ENCODE assay signal across 8 cellular contexts in the genomic region with DNA sequence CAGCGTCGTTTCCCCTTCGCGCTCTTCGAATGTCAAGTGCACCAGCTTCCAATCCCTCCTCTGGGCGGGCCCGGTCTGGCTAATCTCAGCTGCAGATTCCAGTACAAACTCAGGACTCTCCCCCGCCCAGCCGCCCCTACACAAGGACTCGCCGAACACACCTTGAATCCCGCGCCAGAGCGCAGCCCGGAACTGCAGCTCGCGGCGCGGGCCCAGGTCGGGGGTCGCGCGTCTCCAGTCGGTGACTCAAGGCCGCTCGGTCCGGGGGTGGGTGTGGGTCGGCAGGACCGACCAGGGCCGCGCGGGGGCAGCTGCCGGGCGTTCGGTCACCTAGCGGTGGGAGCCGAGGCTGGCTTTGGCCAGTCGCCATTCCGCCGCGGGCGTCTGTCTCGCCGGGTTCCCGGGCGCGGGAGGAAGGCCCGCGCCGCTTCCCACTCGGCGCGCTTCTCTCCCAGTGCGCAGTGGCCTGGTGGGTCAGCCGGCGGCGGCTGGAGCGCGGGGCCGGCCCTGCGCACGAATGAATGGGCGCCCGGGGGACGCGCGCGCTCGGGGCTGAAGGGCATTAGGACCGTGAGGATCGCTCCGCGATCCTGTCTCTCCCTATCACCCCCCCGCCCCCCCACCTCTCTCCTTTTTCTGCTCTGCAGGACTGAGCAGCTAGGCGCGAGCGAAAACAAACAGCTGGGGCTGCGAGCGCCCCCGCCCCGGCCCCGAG. TPM values are rescaled to one million over a fixed set of nuclear protein-coding genes. Genes with fewer than 3 reads are reported as not detected.
DNase-seq lines count a peak whose midpoint lies in the region; ATAC-seq, FAIRE-seq and TF ChIP-seq lines count a peak whose summit lies in the region.

A gene (plus strand): TSS at position 628 of the 715 bp plus-strand sequence. CDS start 133 bp downstream, outside the sequence.

- H3F3A ChIP-seq in SK-N-SH (replicated peaks; ENCODE audit: insufficient read depth) (peaks cover 12% of the 10 kb centered on the region), neural cell (ENCODE audit: insufficient read depth, low read length, poor library complexity, severe bottlenecking) (peaks cover 4% of the 10 kb centered on the region)

- H3K9me2 ChIP-seq in SK-N-SH (no peaks in the 10 kb centered on the region), neural cell (ENCODE audit: insufficient read depth, low read length) (no peaks in the 10 kb centered on the region)

- no peak for DNase-seq in AG04449 (ENCODE audit: low read depth, low spot score)
- peak; percentile 44 for DNase-seq in GM12891 (ENCODE audit: insufficient read length, low spot score)
- peak; percentile 92 for DNase-seq in SK-N-SH
- DNase-seq in fibroblast of mammary gland (ENCODE audit: low read depth), result no peak
- no peak for DNase-seq in hippocampal formation (lab: John Stamatoyannopoulos, UW)
- DNase-seq in GDM1 (lab: John Stamatoyannopoulos, UW), result no peak

- TF ChIP-seq EP300 in SK-N-SH (IDR thresholded peaks at IDR 0.05; ENCODE audit: borderline replicate concordance in 1 of 2, low read depth in 1 of 2, low read length in 1 of 2), result no peak
- no peak for TF ChIP-seq EP300 in neural cell (conservative IDR thresholded peaks at IDR 0.05; ENCODE audit: poor library complexity, severe bottlenecking)

- no peak for ATAC-seq in GM19455 (IDR thresholded peaks at IDR 0.05; ENCODE audit: unreplicated experiment)

- H3K4me1 ChIP-seq in SK-N-SH (ENCODE audit: control insufficient read depth in 1 of 2, insufficient read depth in 2 of 2, low read depth in 1 of 2, low read length in 1 of 2), result peaks cover 13 to 33% of the 10 kb centered on the region in 2 experiments; a peak in 2 of 4 replicates

- no peak for TF ChIP-seq POLR2A in GM12891 (IDR thresholded peaks at IDR 0.05; ENCODE audit: low read depth, low read length)

- CTCF ChIA-PET in AG04449 (lab: Yijun Ruan, JAX) (interaction anchor here (0.8 to 2.1 kb wide), 3 partner anchors 11 to 18 kb away, joined by 3 to 12 read pairs (median 5); no protein-coding TSS in a partner anchor), SK-N-SH (lab: Yijun Ruan, JAX) (interaction anchor here (0.7 to 5.2 kb wide), 20 partner anchors 12 to 203 kb away, joined by 3 to 44 read pairs (median 4); no protein-coding TSS in a partner anchor)

- H3K27me3 ChIP-seq in SK-N-SH (ENCODE audit: insufficient read depth), result no peaks in the 10 kb centered on the region
- H3K27me3 ChIP-seq in neural cell (ENCODE audit: insufficient read depth, low read depth, low read length), result no peaks in the 10 kb centered on the region

- TF ChIP-seq RAD21 in SK-N-SH (IDR thresholded peaks at IDR 0.05; ENCODE audit: low read length) (peak; percentile 14; the same call in 1 of the 2 replicates), neural cell (conservative IDR thresholded peaks at IDR 0.05) (peak; percentile 30)

- no peaks in the 10 kb centered on the region for H3K79me2 ChIP-seq in SK-N-SH (ENCODE audit: insufficient read depth)
- H3K79me2 ChIP-seq in neural cell (replicated peaks; ENCODE audit: insufficient read depth, low read length), result peaks cover 7% of the 10 kb centered on the region

- H2AFZ ChIP-seq in SK-N-SH (ENCODE audit: low read depth) (peak within 1 kb of the TSS; percentile 87), neural cell (ENCODE audit: low read depth, low read length) (peak within 1 kb of the TSS; percentile 60)

- 14% methylated on average over 32 of the region's 82 CpGs for WGBS in SK-N-SH (ENCODE audit: low lambda C conversion rate)

- peak; percentile 35 for TF ChIP-seq CTCF in AG04449 (IDR thresholded peaks at IDR 0.05; ENCODE audit: insufficient read depth, low read length, missing control alignments)
- peak; percentile 50 for TF ChIP-seq CTCF in SK-N-SH (IDR thresholded peaks at IDR 0.05)
- TF ChIP-seq CTCF in fibroblast of mammary gland (conservative IDR thresholded peaks at IDR 0.05; ENCODE audit: control insufficient read depth, insufficient read depth, low read depth, low read length), result no peak
- TF ChIP-seq CTCF in neural cell (IDR thresholded peaks at IDR 0.05; ENCODE audit: poor library complexity, severe bottlenecking), result peak; percentile 61

- H3K4me2 ChIP-seq in SK-N-SH, result peak within 1 kb of the TSS; percentile 96
- peak within 1 kb of the TSS; percentile 65 for H3K4me2 ChIP-seq in neural cell (ENCODE audit: low read length)

- H3K27ac ChIP-seq in SK-N-SH (ENCODE audit: low read depth in 2 of 2, low read length in 1 of 2), result no peak within 1 kb of the TSS
- peak within 1 kb of the TSS; percentile 72 for H3K27ac ChIP-seq in neural cell (ENCODE audit: low read length)

- H3K4me3 ChIP-seq in AG04449 (ENCODE audit: low read depth, low read length), result peak within 1 kb of the TSS; percentile 63
- H3K4me3 ChIP-seq in SK-N-SH (ENCODE audit: low read depth in 2 of 2, low read length in 1 of 2), result peak within 1 kb of the TSS; percentile 68 to 71
- H3K4me3 ChIP-seq in fibroblast of mammary gland (ENCODE audit: control insufficient read depth, low read depth, low read length), result peak within 1 kb of the TSS; percentile 40
- H3K4me3 ChIP-seq in neural cell (ENCODE audit: low read length), result peak within 1 kb of the TSS; percentile 92

- H3K9me3 ChIP-seq in SK-N-SH (no peaks in the 10 kb centered on the region), neural cell (ENCODE audit: low read length) (no peaks in the 10 kb centered on the region)

- H3K9ac ChIP-seq in SK-N-SH, result peak within 1 kb of the TSS; percentile 30; the same call in 1 of the 2 replicates
- H3K9ac ChIP-seq in neural cell (ENCODE audit: low read length), result peak within 1 kb of the TSS; percentile 78

- POLR2A ChIA-PET in AG04449 (lab: Yijun Ruan, JAX) (no interaction called here), SK-N-SH (lab: Yijun Ruan, JAX) (interaction anchor here (0.6 kb wide), 1 partner anchor 133 kb away, joined by 4 read pairs; no protein-coding TSS in a partner anchor)

- H3K36me3 ChIP-seq in SK-N-SH (replicated peaks in 1 of 2; ENCODE audit: control insufficient read depth in 1 of 2, insufficient read depth in 2 of 2, low read length in 1 of 2), result no peaks in the 10 kb centered on the region
- no peaks in the 10 kb centered on the region for H3K36me3 ChIP-seq in neural cell (ENCODE audit: insufficient read depth, low read length)

- FAIRE-seq in GM12891 (lab: Jason Lieb, UNC), result no peak

- 0 out of 2 replicates have a peak, but pooled peaks cover 4% of the 10 kb centered on the region for H4K20me1 ChIP-seq in SK-N-SH (ENCODE audit: insufficient read depth)
- H4K20me1 ChIP-seq in neural cell (ENCODE audit: insufficient read depth), result no peaks in the 10 kb centered on the region

TF ChIP-seq in GM12891, 5 proteins besides CTCF, POLR2A, EP300 and RAD21:
- TF ChIP-seq POLR2AphosphoS5 (IDR thresholded peaks at IDR 0.05; ENCODE audit: low read depth, low read length) (no peak), SPI1 (IDR thresholded peaks at IDR 0.05; ENCODE audit: low read depth, low read length) (no peak), TAF1 (IDR thresholded peaks at IDR 0.05; ENCODE audit: low read depth, low read length) (no peak), POU2F2 (IDR thresholded peaks at IDR 0.05; ENCODE audit: low read depth, low read length) (no peak), PAX5 (IDR thresholded peaks at IDR 0.05; ENCODE audit: insufficient read depth, low read length, severe bottlenecking) (no peak)

TF ChIP-seq in SK-N-SH, 30 proteins besides CTCF, POLR2A, EP300 and RAD21:
- no peak for TF ChIP-seq TEAD4 (IDR thresholded peaks at IDR 0.05; ENCODE audit: borderline replicate concordance, insufficient read depth)
- no peak for TF ChIP-seq RXRA (IDR thresholded peaks at IDR 0.05; ENCODE audit: borderline replicate concordance, low read depth)
- no peak for TF ChIP-seq FOXM1 (IDR thresholded peaks at IDR 0.05; ENCODE audit: low read depth)
- no peak for TF ChIP-seq GABPA (IDR thresholded peaks at IDR 0.05; ENCODE audit: low read depth)
- TF ChIP-seq RCOR1 (IDR thresholded peaks at IDR 0.05; ENCODE audit: low read length), result no peak
TF ChIP-seq in SK-N-SH: peak in this region for 0.

TF ChIP-seq in neural cell, 6 proteins besides CTCF, POLR2A, EP300 and RAD21:
- TF ChIP-seq TAF1 (IDR thresholded peaks at IDR 0.05; ENCODE audit: low read depth) (peak; percentile 23), MXI1 (conservative IDR thresholded peaks at IDR 0.05; ENCODE audit: poor library complexity, severe bottlenecking) (peak; percentile 61), POLR2AphosphoS5 (IDR thresholded peaks at IDR 0.05) (peak; percentile 4), EZH2 (IDR thresholded peaks at IDR 0.05; ENCODE audit: borderline replicate concordance, insufficient read depth, low read length, poor library complexity, severe bottlenecking) (no peak), SMC3 (conservative IDR thresholded peaks at IDR 0.05; ENCODE audit: poor library complexity) (peak; percentile 40)
- TF ChIP-seq, protein P1, sequence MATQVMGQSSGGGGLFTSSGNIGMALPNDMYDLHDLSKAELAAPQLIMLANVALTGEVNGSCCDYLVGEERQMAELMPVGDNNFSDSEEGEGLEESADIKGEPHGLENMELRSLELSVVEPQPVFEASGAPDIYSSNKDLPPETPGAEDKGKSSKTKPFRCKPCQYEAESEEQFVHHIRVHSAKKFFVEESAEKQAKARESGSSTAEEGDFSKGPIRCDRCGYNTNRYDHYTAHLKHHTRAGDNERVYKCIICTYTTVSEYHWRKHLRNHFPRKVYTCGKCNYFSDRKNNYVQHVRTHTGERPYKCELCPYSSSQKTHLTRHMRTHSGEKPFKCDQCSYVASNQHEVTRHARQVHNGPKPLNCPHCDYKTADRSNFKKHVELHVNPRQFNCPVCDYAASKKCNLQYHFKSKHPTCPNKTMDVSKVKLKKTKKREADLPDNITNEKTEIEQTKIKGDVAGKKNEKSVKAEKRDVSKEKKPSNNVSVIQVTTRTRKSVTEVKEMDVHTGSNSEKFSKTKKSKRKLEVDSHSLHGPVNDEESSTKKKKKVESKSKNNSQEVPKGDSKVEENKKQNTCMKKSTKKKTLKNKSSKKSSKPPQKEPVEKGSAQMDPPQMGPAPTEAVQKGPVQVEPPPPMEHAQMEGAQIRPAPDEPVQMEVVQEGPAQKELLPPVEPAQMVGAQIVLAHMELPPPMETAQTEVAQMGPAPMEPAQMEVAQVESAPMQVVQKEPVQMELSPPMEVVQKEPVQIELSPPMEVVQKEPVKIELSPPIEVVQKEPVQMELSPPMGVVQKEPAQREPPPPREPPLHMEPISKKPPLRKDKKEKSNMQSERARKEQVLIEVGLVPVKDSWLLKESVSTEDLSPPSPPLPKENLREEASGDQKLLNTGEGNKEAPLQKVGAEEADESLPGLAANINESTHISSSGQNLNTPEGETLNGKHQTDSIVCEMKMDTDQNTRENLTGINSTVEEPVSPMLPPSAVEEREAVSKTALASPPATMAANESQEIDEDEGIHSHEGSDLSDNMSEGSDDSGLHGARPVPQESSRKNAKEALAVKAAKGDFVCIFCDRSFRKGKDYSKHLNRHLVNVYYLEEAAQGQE (IDR thresholded peaks at IDR 0.05; ENCODE audit: borderline replicate concordance), result peak; percentile 41

RNA-seq across cellular contexts. Expression of the gene that starts here (rescaled TPM):
- 0.14 TPM for polyA plus RNA-seq in GM12891 (2012; ENCODE audit: low read depth, missing spikeins)
- polyA plus RNA-seq in SK-N-SH (2012; rRNA removed), result 12.7 and 17.0 TPM in 2 replicates
- polyA plus RNA-seq in SK-N-SH (2012; cell fraction: cytosol; rRNA removed), result 8.9 and 12.4 TPM in 2 replicates
- polyA plus RNA-seq in SK-N-SH (2012; cell fraction: nucleus; rRNA removed), result 22.8 and 32.1 TPM in 2 replicates
- polyA plus RNA-seq in neural cell, result 23.8 and 25.2 TPM in 2 replicates
- 17.3 and 20.1 TPM in 2 replicates for polyA minus RNA-seq in neural cell

Comparison
In these comparisons a context has a peak if more than half of its experiments do, and no peak if none do; other contexts are left out.
1. DNase-seq: peak in GM12891 (single experiment) and SK-N-SH (single experiment); none in AG04449 (single experiment), fibroblast of mammary gland (single experiment), hippocampal formation (0 of 2) and GDM1 (single experiment).
2. H3K4me3 ChIP-seq: peak in every context shown above with its lines; median percentile 92 in neural cell; 70 in SK-N-SH; 63 in AG04449; 40 in fibroblast of mammary gland.